Comparison of ENCODE assay signal across 12 cellular contexts in genomic region chr12:91064640-91065039, GRCh38. TPM values are rescaled to one million over a fixed set of nuclear protein-coding genes. Genes with fewer than 3 reads are reported as not detected.
"Had no signal": no experiment of that assay in that cellular context is flagged by ENCODE, and none has a peak within 500 bp of the region (broad histone marks: within the 10 kb centered on the region; RNA-seq: fewer than 3 reads in every experiment).

No MANE protein-coding gene starts in this region.

- H3K4me3 ChIP-seq: GM23248, GM23338, HAP-1 had no signal

- H3K4me1 ChIP-seq: HAP-1 had no signal

- H3K4me2 ChIP-seq: GM23338 had no signal

- H3K9me3 ChIP-seq: HAP-1 had no signal

- H3K27ac ChIP-seq: GM23248 had no signal

- H3K9ac ChIP-seq: GM23248 had no signal

- DNase-seq: GM23248, GOT3, H7, H9, HCEC 1CT, HFFc6 had no signal

- FAIRE-seq: H1, H54 had no signal

- H3K36me3 ChIP-seq: HAP-1 had no signal

- ATAC-seq: GM23338, HCT116 had no signal

- H2AFZ ChIP-seq: GM23248, GM23338 had no signal

RNA-seq across cellular contexts. Expression of gene KERA, which starts 6.8 kb away (rescaled TPM):
- total RNA-seq: GM23248, GM23338, H1, H4, H7, H9, HFFc6 had no signal
- polyA plus RNA-seq: GM23248, GM23338, H1 had no signal

RNA-seq across cellular contexts. Expression of gene LUM, which starts 46.7 kb away (rescaled TPM):
- total RNA-seq: GM23338, H1, H7, H9 had no signal
- polyA plus RNA-seq: H1 had no signal

RNA-seq across cellular contexts. Expression of gene EPYC, which starts 59.9 kb away (rescaled TPM):
- total RNA-seq: GM23248, GM23338, H1, H7, H9, HFFc6 had no signal
- polyA plus RNA-seq: GM23248, GM23338, H1 had no signal
